21 cellular contexts compared by ENCODE assay signal in genomic region chr17:75640556-75641119, GRCh38. TPM values are rescaled to one million over a fixed set of nuclear protein-coding genes. Genes with fewer than 3 reads are reported as not detected.
DNase-seq lines count a peak whose midpoint lies in the region; ATAC-seq, FAIRE-seq and TF ChIP-seq lines count a peak whose summit lies in the region.
"Had no signal": no experiment of that assay in that cellular context is flagged by ENCODE, and none has a peak within 500 bp of the region (broad histone marks: within the 10 kb centered on the region; RNA-seq: fewer than 3 reads in every experiment).

No MANE protein-coding gene starts in this region.

- TSS peak; percentile 49 for BruUV-seq in Calu3 (replicated peaks; lab: Mats Ljungman, UMichigan)

- H3K27ac Mint-ChIP-seq in Calu3 (ENCODE audit: unreplicated experiment): no peak overlapping the region
- H3K27ac Mint-ChIP-seq: activated CD4-positive, alpha-beta memory T cell treated with anti-CD3 and anti-CD28 coated beads, Interleukin-2, amount 10 ng/mL, durations not matched to agents 7 days and 5 days; activated naive CD4-positive, alpha-beta T cell treated with anti-CD3 and anti-CD28 coated beads, Interleukin-2, amount 50 U/mL, for 72 hours; activated T-helper 17 cell treated with anti-CD3 and anti-CD28 coated beads, Interleukin-2, amount 50 U/mL, for 72 hours; T-helper 1 cell treated with Interleukin-12 subunit alpha and Interleukin-12 subunit beta and Interleukin-4 antibody, amounts not matched to agents 30 μg/mL and 1 μg/mL, for 36 hours had no signal

- CTCF ChIA-PET in Calu3 (lab: Charles Lee): interaction anchor here (1.3 to 3.3 kb wide), 2 partner anchors 7 to 14 kb away, joined by 6 to 22 read pairs; partner anchors contain the start of gene SMIM5

- no peak for TF ChIP-seq EP300 in suprapubic skin (IDR thresholded peaks at IDR 0.05)

- H3K27me3 Mint-ChIP-seq in Calu3 (ENCODE audit: unreplicated experiment): no peaks in the 10 kb centered on the region
- H3K27me3 Mint-ChIP-seq: activated CD4-positive, alpha-beta memory T cell treated with anti-CD3 and anti-CD28 coated beads, Interleukin-2, amount 10 ng/mL, durations not matched to agents 7 days and 5 days; activated T-helper 17 cell treated with anti-CD3 and anti-CD28 coated beads, Interleukin-2, amount 50 U/mL, for 72 hours had no signal

- intact Hi-C loops in Calu3 (cut with micrococcal nuclease; ENCODE audit: unreplicated experiment) (no loop called here), kidney (cut with DNase I) (no loop called here)

- no peaks in the 10 kb centered on the region for H3K27me3 ChIP-seq in suprapubic skin

- H3K27ac ChIP-seq in coronary artery: no peak overlapping the region
- peak overlapping the region; percentile 82 to 96 for H3K27ac ChIP-seq in kidney (ENCODE audit: low read depth in 2 of 2, low read length in 2 of 2)
- H3K27ac ChIP-seq in suprapubic skin: peak overlapping the region; percentile 77
- H3K27ac ChIP-seq: KMS-11, SK-N-MC had no signal

- no peak for TF ChIP-seq CTCF in Calu3 (IDR thresholded peaks at IDR 0.05; ENCODE audit: unreplicated experiment)
- no peak for TF ChIP-seq CTCF in coronary artery (IDR thresholded peaks at IDR 0.05)
- TF ChIP-seq CTCF in kidney (IDR thresholded peaks at IDR 0.05; ENCODE audit: borderline replicate concordance, extremely low read depth, insufficient read depth): no peak
- TF ChIP-seq CTCF in suprapubic skin (IDR thresholded peaks at IDR 0.05): no peak

- 92% methylated on average over 8 of the region's 13 CpGs for WGBS in suprapubic skin

- TF ChIP-seq POLR2A in suprapubic skin (IDR thresholded peaks at IDR 0.05): no peak

- no peak for DNase-seq in Calu3
- peak; percentile 64 for DNase-seq in coronary artery (ENCODE audit: low spot score)
- peak; percentile 76 for DNase-seq in kidney
- no peak for DNase-seq in suprapubic skin (ENCODE audit: low spot score in 2 of 2)
- DNase-seq in NCI-H1417 treated with DMSO at 0.1 percent for 48 hours (lab: John Stamatoyannopoulos, UW): no peak
- no peak for DNase-seq in medulla oblongata (ENCODE audit: extremely low spot score)
- DNase-seq: activated CD4-positive, alpha-beta memory T cell treated with anti-CD3 and anti-CD28 coated beads, Interleukin-2, amount 10 ng/mL, durations not matched to agents 7 days and 5 days; activated CD4-positive, CD25-positive, alpha-beta regulatory T cell treated with anti-CD3 and anti-CD28 coated beads, Interleukin-2, amount 50 U/mL, for 72 hours; mammary epithelial cell; NCI-H1436 treated with DMSO at 0.1 percent for 48 hours; NCI-H2107; NCI-H446; NCI-H774; stimulated activated naive CD4-positive, alpha-beta T cell had no signal

- H3K9me3 ChIP-seq in kidney (ENCODE audit: control insufficient read depth in 1 of 2, low read length in 2 of 2) (no peaks in the 10 kb centered on the region), suprapubic skin (no peaks in the 10 kb centered on the region)

- peak overlapping the region; percentile 4 to 85 for H3K9ac ChIP-seq in kidney (ENCODE audit: low read length in 2 of 2)
- H3K9ac ChIP-seq: KMS-11 had no signal

- H3K36me3 ChIP-seq in kidney (ENCODE audit: control insufficient read depth in 1 of 2, insufficient read depth in 2 of 2, low read length in 2 of 2): no peaks in the 10 kb centered on the region
- no peaks in the 10 kb centered on the region for H3K36me3 ChIP-seq in suprapubic skin

- no peak for FAIRE-seq in kidney (lab: Jason Lieb, UNC)

- H3K4me1 Mint-ChIP-seq in Calu3 (ENCODE audit: low read depth, unreplicated experiment): peaks cover 50% of the 10 kb centered on the region
- H3K4me1 Mint-ChIP-seq: activated T-helper 17 cell treated with anti-CD3 and anti-CD28 coated beads, Interleukin-2, amount 50 U/mL, for 72 hours had no signal

- H3K4me3 ChIP-seq in coronary artery: no peak overlapping the region
- peak overlapping the region; percentile 20 to 43 for H3K4me3 ChIP-seq in kidney (ENCODE audit: low read length in 2 of 2)
- peak overlapping the region; percentile 26 for H3K4me3 ChIP-seq in suprapubic skin
- H3K4me3 ChIP-seq: SK-N-MC had no signal

- H3K9me3 Mint-ChIP-seq in Calu3 (ENCODE audit: low read depth, unreplicated experiment): no peaks in the 10 kb centered on the region
- H3K9me3 Mint-ChIP-seq: activated CD4-positive, alpha-beta memory T cell treated with anti-CD3 and anti-CD28 coated beads, Interleukin-2, amount 10 ng/mL, durations not matched to agents 7 days and 5 days; activated naive CD4-positive, alpha-beta T cell treated with anti-CD3 and anti-CD28 coated beads, Interleukin-2, amount 50 U/mL, for 72 hours; activated T-helper 17 cell treated with anti-CD3 and anti-CD28 coated beads, Interleukin-2, amount 50 U/mL, for 72 hours; T-helper 1 cell treated with Interleukin-12 subunit alpha and Interleukin-12 subunit beta and Interleukin-4 antibody, amounts not matched to agents 30 μg/mL and 1 μg/mL, for 36 hours had no signal

- H3K4me1 ChIP-seq in kidney (ENCODE audit: control insufficient read depth in 1 of 2, insufficient read depth in 1 of 2, low read depth in 1 of 2, low read length in 2 of 2): peaks cover 58 to 62% of the 10 kb centered on the region in 2 donors
- H3K4me1 ChIP-seq in suprapubic skin: peaks cover 60% of the 10 kb centered on the region

- no peak for ATAC-seq in HG02588 (IDR thresholded peaks at IDR 0.05; ENCODE audit: unreplicated experiment)
- ATAC-seq: activated naive CD4-positive, alpha-beta T cell treated with anti-CD3 and anti-CD28 coated beads, Interleukin-2, amount 50 U/mL, for 72 hours; activated T-helper 17 cell treated with anti-CD3 and anti-CD28 coated beads, Interleukin-2, amount 50 U/mL, for 72 hours; sciatic nerve had no signal

- peaks cover 54% of the 10 kb centered on the region for H3K36me3 Mint-ChIP-seq in Calu3 (ENCODE audit: insufficient read depth, unreplicated experiment)
- H3K36me3 Mint-ChIP-seq: activated naive CD4-positive, alpha-beta T cell treated with anti-CD3 and anti-CD28 coated beads, Interleukin-2, amount 50 U/mL, for 72 hours had no signal

- H3K4me3 Mint-ChIP-seq in Calu3 (ENCODE audit: low read depth, unreplicated experiment): peak overlapping the region; percentile 53
- H3K4me3 Mint-ChIP-seq: activated CD4-positive, alpha-beta memory T cell treated with anti-CD3 and anti-CD28 coated beads, Interleukin-2, amount 10 ng/mL, durations not matched to agents 7 days and 5 days; activated T-helper 17 cell treated with anti-CD3 and anti-CD28 coated beads, Interleukin-2, amount 50 U/mL, for 72 hours; T-helper 1 cell treated with Interleukin-12 subunit alpha and Interleukin-12 subunit beta and Interleukin-4 antibody, amounts not matched to agents 30 μg/mL and 1 μg/mL, for 36 hours had no signal

RNA-seq across cellular contexts. Expression of gene SMIM5, which starts 7.4 kb away (rescaled TPM):
- total RNA-seq in Calu3 (2022): 1.9 and 3.5 TPM in 2 replicates
- total RNA-seq in kidney: 8.0 TPM
- polyA plus RNA-seq in kidney (ENCODE audit: insufficient read depth, low read depth, low replicate concordance): 63.0 TPM
- 10 to 100 TPM in 2 of 4 donors, 1 to 10 TPM in 2; 1.7 to 11.8 (median 8.6) TPM for total RNA-seq in suprapubic skin
- total RNA-seq: activated CD4-positive, alpha-beta memory T cell treated with anti-CD3 and anti-CD28 coated beads, Interleukin-2, amount 10 ng/mL, durations not matched to agents 7 days and 5 days; mammary epithelial cell had no signal

RNA-seq across cellular contexts. Expression of gene RECQL5, which starts 26.3 kb away (rescaled TPM):
- total RNA-seq in Calu3 (2022) (71.3 and 87.3 TPM in 2 replicates), kidney (51.6 TPM), suprapubic skin (100 to 1,000 TPM in 1 of 4 donors, 10 to 100 TPM in 3; 35.3 to 129 (median 63.6) TPM)
- 40.0 TPM for polyA plus RNA-seq in kidney (ENCODE audit: insufficient read depth, low read depth, low replicate concordance)

RNA-seq across cellular contexts. Expression of gene SAP30BP, which starts 26.5 kb away (rescaled TPM):
- 96.4 and 98.4 TPM in 2 replicates for total RNA-seq in Calu3 (2022)
- 95.1 TPM for total RNA-seq in kidney
- 62.9 TPM for polyA plus RNA-seq in kidney (ENCODE audit: insufficient read depth, low read depth, low replicate concordance)
- 100 to 1,000 TPM in 1 of 4 donors, 10 to 100 TPM in 3; 67.0 to 104 (median 86.3) TPM for total RNA-seq in suprapubic skin

RNA-seq across cellular contexts. Expression of gene MYO15B, which starts 53.0 kb away (rescaled TPM):
- 58.4 and 78.6 TPM in 2 replicates for total RNA-seq in Calu3 (2022)
- 286 TPM for total RNA-seq in kidney
- polyA plus RNA-seq in kidney (ENCODE audit: insufficient read depth, low read depth, low replicate concordance): 139 TPM
- 100 to 1,000 TPM in 1 of 4 donors, 10 to 100 TPM in 3; 28.4 to 126 (median 76.1) TPM for total RNA-seq in suprapubic skin

Comparison
In these comparisons a context has a peak if more than half of its experiments do, and no peak if none do; other contexts are left out.
1. DNase-seq: peak in coronary artery (single experiment) and kidney (single experiment); none in Calu3 (single experiment), suprapubic skin (0 of 2), NCI-H1417 treated with DMSO at 0.1 percent for 48 hours (single experiment) and medulla oblongata (single experiment).
2. H3K27ac ChIP-seq: peak in kidney (2 of 2) and suprapubic skin (single experiment); none in coronary artery (0 of 2).